ENCODE assay signal across 2 cellular contexts in the genomic region with DNA sequence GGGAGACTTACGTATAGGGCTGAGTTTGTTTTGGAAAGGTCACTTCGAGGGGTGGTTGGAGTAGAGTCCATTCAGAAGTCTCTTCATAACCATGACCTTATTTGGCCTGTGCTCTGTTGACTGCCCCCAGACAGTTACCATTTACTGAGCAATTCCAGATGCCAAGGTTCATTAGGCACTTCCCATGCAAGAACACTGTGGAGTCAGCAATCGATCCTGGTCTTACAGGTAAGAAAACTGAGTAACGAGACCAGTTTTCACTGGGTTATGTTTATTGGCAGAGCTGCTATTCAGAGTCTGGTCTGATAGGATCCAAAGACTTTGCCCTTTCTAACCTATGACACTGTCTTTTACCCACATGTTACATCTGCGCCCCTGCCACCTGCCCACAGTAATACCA.
TF ChIP-seq lines count a peak whose summit lies in the region.

No MANE protein-coding gene starts in this region.

TF ChIP-seq in liver, 16 proteins besides CTCF, POLR2A, EP300 and RAD21 (continued from another document):
- TF ChIP-seq ZBTB33 (IDR thresholded peaks at IDR 0.05) (peak; percentile 67), JUND (IDR thresholded peaks at IDR 0.05) (peak in 1 of 2 donors; percentile 71), REST (IDR thresholded peaks at IDR 0.05) (no peak), RXRA (IDR thresholded peaks at IDR 0.05) (peak; percentile 31 to 92), GABPA (IDR thresholded peaks at IDR 0.05 in 1 of 2, conservative IDR thresholded peaks at IDR 0.05 in 1 of 2) (no peak), HNF4G (IDR thresholded peaks at IDR 0.05) (no peak), EGR1 (IDR thresholded peaks at IDR 0.05; ENCODE audit: low read depth in 2 of 2) (no peak), YY1 (IDR thresholded peaks at IDR 0.05) (peak; percentile 54), HNF4A (conservative IDR thresholded peaks at IDR 0.05) (peak; percentile 32 to 91), MAX (IDR thresholded peaks at IDR 0.05) (peak; percentile 68), FOXA2 (IDR thresholded peaks at IDR 0.05) (peak; percentile 50), FOXA1 (IDR thresholded peaks at IDR 0.05) (peak; percentile 29), NR2F2 (IDR thresholded peaks at IDR 0.05) (no peak), TAF1 (conservative IDR thresholded peaks at IDR 0.05) (no peak)
TF ChIP-seq in liver: peak in this region for 8.

TF ChIP-seq in HepG2, 621 proteins besides CTCF, POLR2A, EP300 and RAD21 (continued from another document):
- TF ChIP-seq, protein P1, sequence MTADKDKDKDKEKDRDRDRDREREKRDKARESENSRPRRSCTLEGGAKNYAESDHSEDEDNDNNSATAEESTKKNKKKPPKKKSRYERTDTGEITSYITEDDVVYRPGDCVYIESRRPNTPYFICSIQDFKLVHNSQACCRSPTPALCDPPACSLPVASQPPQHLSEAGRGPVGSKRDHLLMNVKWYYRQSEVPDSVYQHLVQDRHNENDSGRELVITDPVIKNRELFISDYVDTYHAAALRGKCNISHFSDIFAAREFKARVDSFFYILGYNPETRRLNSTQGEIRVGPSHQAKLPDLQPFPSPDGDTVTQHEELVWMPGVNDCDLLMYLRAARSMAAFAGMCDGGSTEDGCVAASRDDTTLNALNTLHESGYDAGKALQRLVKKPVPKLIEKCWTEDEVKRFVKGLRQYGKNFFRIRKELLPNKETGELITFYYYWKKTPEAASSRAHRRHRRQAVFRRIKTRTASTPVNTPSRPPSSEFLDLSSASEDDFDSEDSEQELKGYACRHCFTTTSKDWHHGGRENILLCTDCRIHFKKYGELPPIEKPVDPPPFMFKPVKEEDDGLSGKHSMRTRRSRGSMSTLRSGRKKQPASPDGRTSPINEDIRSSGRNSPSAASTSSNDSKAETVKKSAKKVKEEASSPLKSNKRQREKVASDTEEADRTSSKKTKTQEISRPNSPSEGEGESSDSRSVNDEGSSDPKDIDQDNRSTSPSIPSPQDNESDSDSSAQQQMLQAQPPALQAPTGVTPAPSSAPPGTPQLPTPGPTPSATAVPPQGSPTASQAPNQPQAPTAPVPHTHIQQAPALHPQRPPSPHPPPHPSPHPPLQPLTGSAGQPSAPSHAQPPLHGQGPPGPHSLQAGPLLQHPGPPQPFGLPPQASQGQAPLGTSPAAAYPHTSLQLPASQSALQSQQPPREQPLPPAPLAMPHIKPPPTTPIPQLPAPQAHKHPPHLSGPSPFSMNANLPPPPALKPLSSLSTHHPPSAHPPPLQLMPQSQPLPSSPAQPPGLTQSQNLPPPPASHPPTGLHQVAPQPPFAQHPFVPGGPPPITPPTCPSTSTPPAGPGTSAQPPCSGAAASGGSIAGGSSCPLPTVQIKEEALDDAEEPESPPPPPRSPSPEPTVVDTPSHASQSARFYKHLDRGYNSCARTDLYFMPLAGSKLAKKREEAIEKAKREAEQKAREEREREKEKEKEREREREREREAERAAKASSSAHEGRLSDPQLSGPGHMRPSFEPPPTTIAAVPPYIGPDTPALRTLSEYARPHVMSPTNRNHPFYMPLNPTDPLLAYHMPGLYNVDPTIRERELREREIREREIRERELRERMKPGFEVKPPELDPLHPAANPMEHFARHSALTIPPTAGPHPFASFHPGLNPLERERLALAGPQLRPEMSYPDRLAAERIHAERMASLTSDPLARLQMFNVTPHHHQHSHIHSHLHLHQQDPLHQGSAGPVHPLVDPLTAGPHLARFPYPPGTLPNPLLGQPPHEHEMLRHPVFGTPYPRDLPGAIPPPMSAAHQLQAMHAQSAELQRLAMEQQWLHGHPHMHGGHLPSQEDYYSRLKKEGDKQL (CRISPR knock-in tag; IDR thresholded peaks at IDR 0.05; ENCODE audit: low read depth) = no peak
- TF ChIP-seq ZHX2 (IDR thresholded peaks at IDR 0.05; ENCODE audit: low read depth) (no peak), ZHX2 (CRISPR knock-in tag; IDR thresholded peaks at IDR 0.05; ENCODE audit: borderline replicate concordance) (no peak), E2F2 (CRISPR knock-in tag; IDR thresholded peaks at IDR 0.05; ENCODE audit: borderline replicate concordance) (no peak), ETV5 (CRISPR knock-in tag; IDR thresholded peaks at IDR 0.05; ENCODE audit: borderline replicate concordance) (no peak), GATAD1 (CRISPR knock-in tag; IDR thresholded peaks at IDR 0.05) (no peak), MAF1 (CRISPR knock-in tag; IDR thresholded peaks at IDR 0.05; ENCODE audit: borderline replicate concordance) (no peak), THYN1 (CRISPR knock-in tag; IDR thresholded peaks at IDR 0.05; ENCODE audit: borderline replicate concordance, low read depth) (no peak), NR2F6 (IDR thresholded peaks at IDR 0.05) (no peak), NR2F6 (CRISPR knock-in tag; IDR thresholded peaks at IDR 0.05) (no peak), ZNF44 (CRISPR knock-in tag; IDR thresholded peaks at IDR 0.05) (no peak), KDM3A (CRISPR knock-in tag; IDR thresholded peaks at IDR 0.05; ENCODE audit: low read depth) (no peak), ZNF841 (CRISPR knock-in tag; IDR thresholded peaks at IDR 0.05; ENCODE audit: borderline replicate concordance) (no peak), ZNF576 (CRISPR knock-in tag; IDR thresholded peaks at IDR 0.05) (no peak), ZNF713 (CRISPR knock-in tag; IDR thresholded peaks at IDR 0.05) (no peak)
